ENCODE assay signal across 8 cellular contexts in the genomic region with DNA sequence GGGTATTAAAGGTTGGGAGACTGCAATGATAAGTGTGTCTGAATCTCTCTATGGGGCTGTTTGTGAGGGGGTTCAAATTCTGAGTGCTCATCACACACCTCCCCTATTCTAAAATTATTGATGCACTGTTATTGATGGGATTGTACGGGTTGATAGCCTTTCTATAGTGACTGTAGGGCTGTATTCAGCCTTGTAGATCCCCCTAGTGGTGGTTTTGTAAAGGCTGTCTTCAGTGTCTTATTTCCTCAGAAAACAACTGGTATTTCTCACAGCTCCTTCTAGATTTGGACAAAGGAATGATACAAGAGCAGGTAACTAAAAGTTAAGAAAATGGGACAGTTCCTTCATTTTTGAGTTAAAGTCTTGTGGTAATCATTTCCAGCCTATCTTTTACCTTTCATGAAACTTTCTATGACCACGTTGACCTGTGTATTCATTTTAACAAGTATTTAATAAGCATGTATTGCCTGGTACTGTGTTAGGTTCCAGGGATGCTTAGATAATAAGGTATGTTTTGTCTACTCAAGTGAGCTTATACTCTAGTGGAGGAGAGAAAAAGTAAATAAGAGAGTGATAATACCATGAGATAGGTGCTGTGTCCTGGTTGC. TPM values are rescaled to one million over a fixed set of nuclear protein-coding genes. Genes with fewer than 3 reads are reported as not detected.
DNase-seq lines count a peak whose midpoint lies in the region; ATAC-seq and TF ChIP-seq lines count a peak whose summit lies in the region.

No MANE protein-coding gene starts in this region.

- H3K4me1 Mint-ChIP-seq in nephron progenitor cell = no peaks in the 10 kb centered on the region

- H3K4me2 ChIP-seq in GM23248 (ENCODE audit: unreplicated experiment) = no peak overlapping the region
- no peak overlapping the region for H3K4me2 ChIP-seq in MM.1S (ENCODE audit: low read depth, low read length)
- H3K4me2 ChIP-seq in SK-N-SH = no peak overlapping the region

- no peak overlapping the region for H3K4me3 ChIP-seq in GM23248
- H3K4me3 ChIP-seq in MM.1S (ENCODE audit: low read length) = no peak overlapping the region
- H3K4me3 ChIP-seq in SK-N-SH (ENCODE audit: low read depth in 2 of 2, low read length in 1 of 2) = no peak overlapping the region; a peak in 1 of 4 replicates

- H3K27me3 ChIP-seq in GM23248 (replicated peaks; ENCODE audit: insufficient read depth) = no peaks in the 10 kb centered on the region
- no peaks in the 10 kb centered on the region for H3K27me3 ChIP-seq in MM.1S (replicated peaks; ENCODE audit: insufficient read depth, low read length)
- H3K27me3 ChIP-seq in SK-N-SH (ENCODE audit: insufficient read depth) = no peaks in the 10 kb centered on the region

- TF ChIP-seq POLR2A in erythroblast (IDR thresholded peaks at IDR 0.05; ENCODE audit: low read length) = no peak

- H3K4me1 ChIP-seq in GM23248 (ENCODE audit: insufficient read depth) (peaks cover 15% of the 10 kb centered on the region), MM.1S (ENCODE audit: low read length) (peaks cover 18% of the 10 kb centered on the region), SK-N-SH (ENCODE audit: control insufficient read depth in 1 of 2, insufficient read depth in 2 of 2, low read depth in 1 of 2, low read length in 1 of 2) (no peaks in the 10 kb centered on the region; a peak in 1 of 4 replicates)

- H3K27ac ChIP-seq in GM23248 = no peak overlapping the region
- H3K27ac ChIP-seq in MM.1S (ENCODE audit: low read length) = no peak overlapping the region
- no peak overlapping the region for H3K27ac ChIP-seq in SK-N-SH (ENCODE audit: low read depth in 2 of 2, low read length in 1 of 2)

- H3K79me2 ChIP-seq in GM23248 (ENCODE audit: insufficient read depth) (peaks cover 99% of the 10 kb centered on the region), MM.1S (ENCODE audit: low read length) (peaks cover 75% of the 10 kb centered on the region), SK-N-SH (ENCODE audit: insufficient read depth) (peaks cover 93% of the 10 kb centered on the region)

- WGBS in GM23248 (ENCODE audit: low coverage in 1 of 2, low lambda C conversion rate in 2 of 2, missing lambda C conversion rate in 2 of 2), 2 experiments = 29 to 32% methylated on average over 2 of the region's 2 CpGs
- 50% methylated on average over 2 of the region's 2 CpGs for WGBS in SK-N-SH (ENCODE audit: low lambda C conversion rate)

- in situ Hi-C loops in GM23248 (cut with MboI) = no loop called here

- H3K9me2 ChIP-seq in GM23248 (ENCODE audit: insufficient read depth) (no peaks in the 10 kb centered on the region), MM.1S (replicated peaks; ENCODE audit: insufficient read depth, low read length) (no peaks in the 10 kb centered on the region), SK-N-SH (no peaks in the 10 kb centered on the region)

- no peak overlapping the region for H3K4me3 Mint-ChIP-seq in nephron progenitor cell

- peak; percentile 81 to 83 for ATAC-seq in activated naive CD4-positive, alpha-beta T cell treated with anti-CD3 and anti-CD28 coated beads, Interleukin-2, amount 50 U/mL, for 72 hours
- ATAC-seq in GM21528 (IDR thresholded peaks at IDR 0.05; ENCODE audit: low FRiP score, unreplicated experiment) = no peak

- H3K9ac ChIP-seq in GM23248 = no peak overlapping the region
- H3K9ac ChIP-seq in MM.1S (ENCODE audit: low read length) = no peak overlapping the region
- H3K9ac ChIP-seq in SK-N-SH = no peak overlapping the region

- TF ChIP-seq RAD21 in SK-N-SH (IDR thresholded peaks at IDR 0.05; ENCODE audit: low read length) = peak; percentile 77

- no peak for DNase-seq in activated naive CD4-positive, alpha-beta T cell treated with anti-CD3 and anti-CD28 coated beads, Interleukin-2, amount 50 U/mL, for 72 hours (ENCODE audit: low spot score in 2 of 2)
- no peak for DNase-seq in activated naive CD4-positive, alpha-beta T cell (lab: John Stamatoyannopoulos, UW)
- peak; percentile 80 for DNase-seq in GM23248
- peak; percentile 65 for DNase-seq in MM.1S
- DNase-seq in SK-N-SH = peak; percentile 47
- peak; percentile 75 to 79 for DNase-seq in erythroblast (lab: John Stamatoyannopoulos, UW)
- peak; percentile 8 for DNase-seq in nephron progenitor cell

- POLR2A ChIA-PET in SK-N-SH (lab: Yijun Ruan, JAX) = no interaction called here

- CTCF ChIA-PET in SK-N-SH (lab: Yijun Ruan, JAX) = interaction anchor here (0.6 to 2.6 kb wide), 28 partner anchors 9 to 1055 kb away, joined by 3 to 17 read pairs (median 4); a partner anchor contains a TSS

- TF ChIP-seq CTCF in MM.1S (IDR thresholded peaks at IDR 0.05; ENCODE audit: low read length) (peak; percentile 80), SK-N-SH (IDR thresholded peaks at IDR 0.05) (peak; percentile 90), nephron progenitor cell (IDR thresholded peaks at IDR 0.05) (peak; percentile 73)

- H3K9me3 ChIP-seq in GM23248 (ENCODE audit: low read depth) (no peaks in the 10 kb centered on the region), MM.1S (replicated peaks; ENCODE audit: insufficient read depth, low read length) (no peaks in the 10 kb centered on the region), SK-N-SH (no peaks in the 10 kb centered on the region)

- H3F3A ChIP-seq in GM23248 (ENCODE audit: insufficient read depth) (peaks cover 11% of the 10 kb centered on the region; the same call in 1 of the 2 replicates), MM.1S (ENCODE audit: insufficient read depth, low read length) (peaks cover 4% of the 10 kb centered on the region), SK-N-SH (replicated peaks; ENCODE audit: insufficient read depth) (peaks cover 8% of the 10 kb centered on the region)

- H3K27me3 Mint-ChIP-seq in nephron progenitor cell (ENCODE audit: low read depth, poor library complexity) = no peaks in the 10 kb centered on the region

- no peak overlapping the region for H3K27ac Mint-ChIP-seq in activated naive CD4-positive, alpha-beta T cell treated with anti-CD3 and anti-CD28 coated beads, Interleukin-2, amount 50 U/mL, for 72 hours
- peak overlapping the region; percentile 37 for H3K27ac Mint-ChIP-seq in nephron progenitor cell

- peaks cover 5% of the 10 kb centered on the region; the same call in 1 of the 2 replicates for H4K20me1 ChIP-seq in GM23248 (ENCODE audit: insufficient read depth)
- H4K20me1 ChIP-seq in MM.1S (ENCODE audit: insufficient read depth, low read length) = no peaks in the 10 kb centered on the region
- peaks cover 20% of the 10 kb centered on the region for H4K20me1 ChIP-seq in SK-N-SH (ENCODE audit: insufficient read depth)

- H3K36me3 ChIP-seq in GM23248 (ENCODE audit: low read depth) (peaks cover 46% of the 10 kb centered on the region), MM.1S (replicated peaks; ENCODE audit: insufficient read depth, low read length) (peaks cover 9% of the 10 kb centered on the region; the same call in 1 of the 2 replicates), SK-N-SH (replicated peaks in 1 of 2; ENCODE audit: control insufficient read depth in 1 of 2, insufficient read depth in 2 of 2, low read length in 1 of 2) (peaks cover 59 to 70% of the 10 kb centered on the region in 2 experiments)

- no peak for TF ChIP-seq EP300 in SK-N-SH (IDR thresholded peaks at IDR 0.05; ENCODE audit: borderline replicate concordance in 1 of 2, low read depth in 1 of 2, low read length in 1 of 2)

- H3K9me3 Mint-ChIP-seq in activated naive CD4-positive, alpha-beta T cell treated with anti-CD3 and anti-CD28 coated beads, Interleukin-2, amount 50 U/mL, for 72 hours = no peaks in the 10 kb centered on the region
- no peaks in the 10 kb centered on the region for H3K9me3 Mint-ChIP-seq in nephron progenitor cell

- no peaks in the 10 kb centered on the region for H3K36me3 Mint-ChIP-seq in activated naive CD4-positive, alpha-beta T cell treated with anti-CD3 and anti-CD28 coated beads, Interleukin-2, amount 50 U/mL, for 72 hours
- peaks cover 56% of the 10 kb centered on the region for H3K36me3 Mint-ChIP-seq in nephron progenitor cell (ENCODE audit: low read depth)

- H2AFZ ChIP-seq in GM23248 (peak overlapping the region; percentile 7; the same call in 1 of the 2 replicates), MM.1S (ENCODE audit: low read length) (no peak overlapping the region), SK-N-SH (ENCODE audit: low read depth) (no peak overlapping the region)

TF ChIP-seq in SK-N-SH, 30 proteins besides CTCF, POLR2A, EP300 and RAD21:
- TF ChIP-seq RXRA (IDR thresholded peaks at IDR 0.05; ENCODE audit: borderline replicate concordance, low read depth) = no peak
- TF ChIP-seq SMC3 (IDR thresholded peaks at IDR 0.05; ENCODE audit: low read depth, low read length) = peak; percentile 54
- TF ChIP-seq, protein P1, sequence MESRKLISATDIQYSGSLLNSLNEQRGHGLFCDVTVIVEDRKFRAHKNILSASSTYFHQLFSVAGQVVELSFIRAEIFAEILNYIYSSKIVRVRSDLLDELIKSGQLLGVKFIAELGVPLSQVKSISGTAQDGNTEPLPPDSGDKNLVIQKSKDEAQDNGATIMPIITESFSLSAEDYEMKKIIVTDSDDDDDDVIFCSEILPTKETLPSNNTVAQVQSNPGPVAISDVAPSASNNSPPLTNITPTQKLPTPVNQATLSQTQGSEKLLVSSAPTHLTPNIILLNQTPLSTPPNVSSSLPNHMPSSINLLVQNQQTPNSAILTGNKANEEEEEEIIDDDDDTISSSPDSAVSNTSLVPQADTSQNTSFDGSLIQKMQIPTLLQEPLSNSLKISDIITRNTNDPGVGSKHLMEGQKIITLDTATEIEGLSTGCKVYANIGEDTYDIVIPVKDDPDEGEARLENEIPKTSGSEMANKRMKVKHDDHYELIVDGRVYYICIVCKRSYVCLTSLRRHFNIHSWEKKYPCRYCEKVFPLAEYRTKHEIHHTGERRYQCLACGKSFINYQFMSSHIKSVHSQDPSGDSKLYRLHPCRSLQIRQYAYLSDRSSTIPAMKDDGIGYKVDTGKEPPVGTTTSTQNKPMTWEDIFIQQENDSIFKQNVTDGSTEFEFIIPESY (IDR thresholded peaks at IDR 0.05; ENCODE audit: borderline replicate concordance, low read depth) = no peak
- TF ChIP-seq, protein P2, sequence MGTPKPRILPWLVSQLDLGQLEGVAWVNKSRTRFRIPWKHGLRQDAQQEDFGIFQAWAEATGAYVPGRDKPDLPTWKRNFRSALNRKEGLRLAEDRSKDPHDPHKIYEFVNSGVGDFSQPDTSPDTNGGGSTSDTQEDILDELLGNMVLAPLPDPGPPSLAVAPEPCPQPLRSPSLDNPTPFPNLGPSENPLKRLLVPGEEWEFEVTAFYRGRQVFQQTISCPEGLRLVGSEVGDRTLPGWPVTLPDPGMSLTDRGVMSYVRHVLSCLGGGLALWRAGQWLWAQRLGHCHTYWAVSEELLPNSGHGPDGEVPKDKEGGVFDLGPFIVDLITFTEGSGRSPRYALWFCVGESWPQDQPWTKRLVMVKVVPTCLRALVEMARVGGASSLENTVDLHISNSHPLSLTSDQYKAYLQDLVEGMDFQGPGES (IDR thresholded peaks at IDR 0.05; ENCODE audit: low read depth, low read length) = no peak

RNA-seq across cellular contexts. Expression of a gene that starts 21.2 kb away (rescaled TPM):
- 10 to 100 TPM; 86.7 to 90.0 TPM for total RNA-seq in activated naive CD4-positive, alpha-beta T cell treated with anti-CD3 and anti-CD28 coated beads, Interleukin-2, amount 50 U/mL, for 72 hours
- 90.4 and 175 TPM in 2 replicates for total RNA-seq in GM23248 (2014; rRNA removed; shearing (Covaris generic))
- polyA plus RNA-seq in GM23248 (2016; fragmentation: Nextera tagmentation; extraction: Ambion mirVana) (37.5 and 39.6 TPM in 2 replicates), SK-N-SH (2012; rRNA removed) (43.3 and 55.3 TPM in 2 replicates)
- polyA plus RNA-seq in SK-N-SH (2012; cell fraction: cytosol; rRNA removed) = 42.6 and 52.9 TPM in 2 replicates
- 41.5 and 49.7 TPM in 2 replicates for polyA plus RNA-seq in SK-N-SH (2012; cell fraction: nucleus; rRNA removed)

Comparison
In these comparisons a context has a peak if more than half of its experiments do, and no peak if none do; other contexts are left out.
1. DNase-seq: peak in GM23248 (single experiment), MM.1S (single experiment), SK-N-SH (single experiment), erythroblast (2 of 2) and nephron progenitor cell (single experiment); none in activated naive CD4-positive, alpha-beta T cell treated with anti-CD3 and anti-CD28 coated beads, Interleukin-2, amount 50 U/mL, for 72 hours (0 of 2) and activated naive CD4-positive, alpha-beta T cell (0 of 4).
2. Peak in every context shown above with its lines, with median percentiles within 50 percentile points of each other: CTCF ChIP-seq.